8 cellular contexts compared by ENCODE assay signal in the genomic region with DNA sequence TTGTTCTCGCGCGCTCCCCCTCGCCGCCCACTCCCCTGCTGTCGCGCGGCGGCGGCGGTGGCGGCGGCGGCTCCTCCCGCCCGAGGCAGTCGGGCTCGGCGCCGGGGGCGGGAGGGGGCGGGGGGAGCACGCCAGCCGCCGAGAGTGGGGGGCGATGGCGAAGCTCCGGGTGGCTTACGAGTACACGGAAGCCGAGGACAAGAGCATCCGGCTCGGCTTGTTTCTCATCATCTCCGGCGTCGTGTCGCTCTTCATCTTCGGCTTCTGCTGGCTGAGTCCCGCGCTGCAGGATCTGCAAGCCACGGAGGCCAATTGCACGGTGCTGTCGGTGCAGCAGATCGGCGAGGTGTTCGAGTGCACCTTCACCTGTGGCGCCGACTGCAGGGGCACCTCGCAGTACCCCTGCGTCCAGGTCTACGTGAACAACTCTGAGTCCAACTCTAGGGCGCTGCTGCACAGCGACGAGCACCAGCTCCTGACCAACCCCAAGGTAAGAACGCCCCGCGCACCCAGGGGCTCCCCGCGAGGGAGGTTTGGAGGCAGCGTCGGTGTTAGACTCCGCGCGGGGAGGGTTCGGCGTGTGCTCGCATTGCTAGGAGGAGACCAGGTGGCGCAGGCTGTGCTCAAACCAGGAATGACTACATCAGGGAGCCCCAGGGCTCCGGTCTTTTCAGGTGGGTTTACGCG. TPM values are rescaled to one million over a fixed set of nuclear protein-coding genes. Genes with fewer than 3 reads are reported as not detected.
A peak's percentile ranks its signal among the peaks of the same experiment; 100 is the strongest.
DNase-seq lines count a peak whose midpoint lies in the region; ATAC-seq and TF ChIP-seq lines count a peak whose summit lies in the region.

No MANE protein-coding gene starts in this region.

- peak; percentile 85 for DNase-seq in DMS53 (lab: John Stamatoyannopoulos, UW)
- peak; percentile 51 for DNase-seq in HuH-7 (ENCODE audit: low spot score)
- DNase-seq in left cardiac atrium: peak; percentile 40
- peak; percentile 28 to 65 for DNase-seq in psoas muscle
- no peak for DNase-seq in SKM-1 treated with dmso at 0.1 percent for 144 hours (lab: John Stamatoyannopoulos, UW; ENCODE audit: unreplicated experiment)

- 0 to 1% (median 1%) methylated on average over 45 to 71 of the region's 71 CpGs for WGBS in psoas muscle, 3 donors

- peak overlapping the region; percentile 91 for H3K4me2 ChIP-seq in SU-DHL-6 (ENCODE audit: low read depth, low read length, poor library complexity, severe bottlenecking)

- H3K4me3 ChIP-seq in SU-DHL-6 (ENCODE audit: insufficient read depth, low read length, poor library complexity, severe bottlenecking) (peak overlapping the region; percentile 93), psoas muscle (peak overlapping the region; percentile 76)

- H3K4me1 ChIP-seq in psoas muscle: peaks cover 8% of the 10 kb centered on the region

- H3F3A ChIP-seq in SU-DHL-6 (ENCODE audit: insufficient read depth): peaks cover 31% of the 10 kb centered on the region

- peak; percentile 43 for ATAC-seq in GM21515 (IDR thresholded peaks at IDR 0.05; ENCODE audit: unreplicated experiment)
- ATAC-seq in left cardiac atrium: peak; percentile 29 to 38
- ATAC-seq in psoas muscle: peak in 3 of 4 donors; percentile 18 to 55 (median 23)

- H3K36me3 Mint-ChIP-seq in activated naive CD8-positive, alpha-beta T cell: peaks cover 2% of the 10 kb centered on the region

- H3K27ac ChIP-seq in SU-DHL-6 (ENCODE audit: low read depth, low read length) (no peak overlapping the region; the same call in 1 of the 2 replicates), psoas muscle (no peak overlapping the region)

- H3K9me3 ChIP-seq in SU-DHL-6 (ENCODE audit: insufficient read depth, low read length) (no peaks in the 10 kb centered on the region), psoas muscle (no peaks in the 10 kb centered on the region)

- no peaks in the 10 kb centered on the region for H4K20me1 ChIP-seq in SU-DHL-6 (ENCODE audit: low read depth, low read length)

- peak overlapping the region; percentile 93 for H3K4me3 Mint-ChIP-seq in activated naive CD8-positive, alpha-beta T cell

- no peaks in the 10 kb centered on the region for H3K9me3 Mint-ChIP-seq in activated naive CD8-positive, alpha-beta T cell (ENCODE audit: low read depth)

- TF ChIP-seq CTCF in SU-DHL-6 (IDR thresholded peaks at IDR 0.05; ENCODE audit: insufficient read depth, low read length, poor library complexity, severe bottlenecking) (no peak), psoas muscle (IDR thresholded peaks at IDR 0.05) (no peak)

- no peaks in the 10 kb centered on the region for H3K9me2 ChIP-seq in SU-DHL-6 (replicated peaks; ENCODE audit: insufficient read depth, low read length)

- peak overlapping the region; percentile 66 for H3K9ac ChIP-seq in SU-DHL-6 (ENCODE audit: low read length)

- intact Hi-C loops in left cardiac atrium (cut with DNase I): loop anchor here in 1 of 2 donors (5.0 kb wide), 1 partner anchor 211 kb away; no protein-coding TSS in a partner anchor
- intact Hi-C loops in psoas muscle (cut with DNase I): loop anchor here in 1 of 2 donors (5.0 to 10.0 kb wide), 2 partner anchors 124 to 472 kb away; a partner anchor contains a TSS

- H3K4me1 Mint-ChIP-seq in activated naive CD8-positive, alpha-beta T cell (ENCODE audit: low read depth): peaks cover 30% of the 10 kb centered on the region

- H3K27me3 Mint-ChIP-seq in activated naive CD8-positive, alpha-beta T cell: no peaks in the 10 kb centered on the region

- H3K27ac Mint-ChIP-seq in activated naive CD8-positive, alpha-beta T cell: peak overlapping the region; percentile 58

- no peaks in the 10 kb centered on the region for H3K79me2 ChIP-seq in SU-DHL-6 (ENCODE audit: insufficient read depth, low read length)

- H2AFZ ChIP-seq in SU-DHL-6 (ENCODE audit: low read depth, low read length, severe bottlenecking): peak overlapping the region; percentile 90

- H3K36me3 ChIP-seq in SU-DHL-6 (ENCODE audit: low read length) (no peaks in the 10 kb centered on the region), psoas muscle (ENCODE audit: insufficient read depth in 1 of 2, low read depth in 1 of 2) (no peaks in the 10 kb centered on the region)

- H3K27me3 ChIP-seq in SU-DHL-6 (ENCODE audit: low read length) (no peaks in the 10 kb centered on the region), psoas muscle (ENCODE audit: insufficient read depth in 3 of 3, low read length in 2 of 3) (peaks cover 0 to 50% (median 0%) of the 10 kb centered on the region in 3 donors)

RNA-seq across cellular contexts. Expression of a gene that starts 0.6 kb away (rescaled TPM):
- 1 to 10 TPM; 2.3 to 2.6 TPM for total RNA-seq in left cardiac atrium
- 1 to 10 TPM in 1 of 4 donors, under 1 TPM in 3; 0.54 to 1.9 (median 0.62) TPM for total RNA-seq in psoas muscle
- 1 to 10 TPM in 2 of 3 donors, under 1 TPM in 1; 0.82 to 1.3 (median 1.0) TPM for polyA plus RNA-seq in psoas muscle
